Comparison of ENCODE assay signal across 8 cellular contexts in genomic region chr16:4261557-4262172, GRCh38. TPM values are rescaled to one million over a fixed set of nuclear protein-coding genes. Genes with fewer than 3 reads are reported as not detected.
DNase-seq lines count a peak whose midpoint lies in the region; ATAC-seq, FAIRE-seq and TF ChIP-seq lines count a peak whose summit lies in the region.

No MANE protein-coding gene starts in this region.

- H3K4me1 ChIP-seq in CD4-positive, CD25-positive, alpha-beta regulatory T cell (ENCODE audit: control insufficient read depth, insufficient read depth, low read length, poor library complexity, severe bottlenecking): no peaks in the 10 kb centered on the region

- H3K27ac ChIP-seq in CD4-positive, CD25-positive, alpha-beta regulatory T cell (ENCODE audit: insufficient read depth, low read length, poor library complexity, severe bottlenecking): no peak overlapping the region

- H3K27ac Mint-ChIP-seq in CD4-positive, CD25-positive, alpha-beta regulatory T cell: no peak overlapping the region

- TF ChIP-seq POLR2A in GM12892 (IDR thresholded peaks at IDR 0.05; ENCODE audit: low read depth, low read length): no peak

- H3K36me3 ChIP-seq in CD4-positive, CD25-positive, alpha-beta regulatory T cell (ENCODE audit: control insufficient read depth, insufficient read depth, low read length): peaks cover 19% of the 10 kb centered on the region

- H3K4me1 Mint-ChIP-seq in CD4-positive, CD25-positive, alpha-beta regulatory T cell: peaks cover 0 to 13% (median 3%) of the 10 kb centered on the region in 4 donors

- no peaks in the 10 kb centered on the region for H3K9me3 ChIP-seq in CD4-positive, CD25-positive, alpha-beta regulatory T cell (ENCODE audit: control insufficient read depth in 2 of 2, low read length in 2 of 2)

- peak in 2 of 3 donors; percentile 21 to 45 for DNase-seq in CD4-positive, CD25-positive, alpha-beta regulatory T cell
- DNase-seq in HuH-7 (ENCODE audit: low spot score) (peak; percentile 88), activated T-cell treated with anti-CD3 and anti-CD28 coated beads for 48 hours (ENCODE audit: low read depth) (peak; percentile 62), glomerular visceral epithelial cell (ENCODE audit: extremely low spot score) (peak; percentile 27), dedifferentiated amniotic fluid mesenchymal stem cell (ENCODE audit: extremely low spot score) (no peak), GM12892 (ENCODE audit: insufficient read length) (no peak)
- peak; percentile 46 to 63 for DNase-seq in stimulated activated CD4-positive, alpha-beta T cell treated with anti-CD3 and anti-CD28 coated beads, Interleukin-2, amount 100 ng/mL, for 48 hours

- peak in 1 of 2 donors; percentile 42 for ATAC-seq in CD4-positive, CD25-positive, alpha-beta regulatory T cell (ENCODE audit: low read depth in 2 of 2)
- no peak for ATAC-seq in HG02798 (IDR thresholded peaks at IDR 0.05; ENCODE audit: poor library complexity, unreplicated experiment)

- H3K9me3 Mint-ChIP-seq in CD4-positive, CD25-positive, alpha-beta regulatory T cell: no peaks in the 10 kb centered on the region

- H3K36me3 Mint-ChIP-seq in CD4-positive, CD25-positive, alpha-beta regulatory T cell: peaks cover 10% of the 10 kb centered on the region

- H3K4me3 Mint-ChIP-seq in CD4-positive, CD25-positive, alpha-beta regulatory T cell: peak overlapping the region in 1 of 4 donors; percentile 54

- FAIRE-seq in GM12892 (lab: Jason Lieb, UNC): no peak

- no peaks in the 10 kb centered on the region for H3K27me3 Mint-ChIP-seq in CD4-positive, CD25-positive, alpha-beta regulatory T cell

- no peak overlapping the region for H3K4me3 ChIP-seq in CD4-positive, CD25-positive, alpha-beta regulatory T cell (ENCODE audit: low read depth, low read length)

- no peaks in the 10 kb centered on the region for H3K27me3 ChIP-seq in CD4-positive, CD25-positive, alpha-beta regulatory T cell (ENCODE audit: control insufficient read depth, insufficient read depth, low read length)

RNA-seq across cellular contexts. Expression of gene TFAP4, which starts 11.2 kb away (rescaled TPM):
- 11.2 TPM for total RNA-seq in CD4-positive, CD25-positive, alpha-beta regulatory T cell
- polyA plus RNA-seq in CD4-positive, CD25-positive, alpha-beta regulatory T cell: 1 to 10 TPM in 2 of 4 donors, under 1 TPM in 2; 0.64 to 1.3 (median 1.0) TPM
- 12.6 TPM for polyA plus RNA-seq in GM12892 (2012; ENCODE audit: missing spikeins)

RNA-seq across cellular contexts. Expression of gene SRL, which starts 19.8 kb away (rescaled TPM):
- not detected for total RNA-seq in CD4-positive, CD25-positive, alpha-beta regulatory T cell
- not detected for polyA plus RNA-seq in CD4-positive, CD25-positive, alpha-beta regulatory T cell
- polyA plus RNA-seq in GM12892 (2012; ENCODE audit: missing spikeins): not detected

RNA-seq across cellular contexts. Expression of gene GLIS2, which starts 54.2 kb away (rescaled TPM):
- total RNA-seq in CD4-positive, CD25-positive, alpha-beta regulatory T cell: not detected
- under 1 TPM in 1 of 4 donors, not detected in 3; 0.03 TPM for polyA plus RNA-seq in CD4-positive, CD25-positive, alpha-beta regulatory T cell
- polyA plus RNA-seq in GM12892 (2012; ENCODE audit: missing spikeins): 0.42 TPM

Comparison
In these comparisons a context has a peak if more than half of its experiments do, and no peak if none do; other contexts are left out.
1. DNase-seq: peak in CD4-positive, CD25-positive, alpha-beta regulatory T cell (2 of 3), HuH-7 (single experiment), activated T-cell treated with anti-CD3 and anti-CD28 coated beads for 48 hours (single experiment), glomerular visceral epithelial cell (single experiment) and stimulated activated CD4-positive, alpha-beta T cell treated with anti-CD3 and anti-CD28 coated beads, Interleukin-2, amount 100 ng/mL, for 48 hours (2 of 2); none in dedifferentiated amniotic fluid mesenchymal stem cell (single experiment) and GM12892 (single experiment).